Comparison of ENCODE assay signal across 9 cellular contexts in the genomic region with DNA sequence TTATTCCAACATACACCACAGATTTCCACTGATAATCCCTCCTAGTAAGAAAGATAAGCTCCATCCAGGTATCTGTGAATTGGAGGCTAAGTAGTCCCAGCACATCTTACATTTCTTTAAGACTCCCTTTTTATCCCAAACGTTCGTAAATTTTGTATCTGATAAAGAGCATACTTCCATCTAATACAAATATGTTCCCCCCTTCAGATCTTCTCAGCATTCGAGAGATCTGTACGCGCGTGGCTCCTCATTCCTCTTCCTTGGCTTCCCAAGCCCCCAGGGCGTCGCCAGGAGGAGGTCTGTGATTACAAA. TPM values are rescaled to one million over a fixed set of nuclear protein-coding genes. Genes with fewer than 3 reads are reported as not detected.
DNase-seq lines count a peak whose midpoint lies in the region; ATAC-seq and TF ChIP-seq lines count a peak whose summit lies in the region.
"Had no signal": no experiment of that assay in that cellular context is flagged by ENCODE, and none has a peak within 500 bp of the region (broad histone marks: within the 10 kb centered on the region; RNA-seq: fewer than 3 reads in every experiment).

No MANE protein-coding gene starts in this region.

- TF ChIP-seq CTCF in heart left ventricle (IDR thresholded peaks at IDR 0.05): no peak
- TF ChIP-seq CTCF in activated CD8-positive, alpha-beta T cell treated with anti-CD3 and anti-CD28 coated beads for 36 hours (IDR thresholded peaks at IDR 0.05): no peak
- no peak for TF ChIP-seq CTCF in tibial artery (IDR thresholded peaks at IDR 0.05)

- no peak for ATAC-seq in heart left ventricle
- ATAC-seq in activated CD8-positive, alpha-beta T cell treated with anti-CD3 and anti-CD28 coated beads for 36 hours: no peak
- ATAC-seq in GM21423 (IDR thresholded peaks at IDR 0.05; ENCODE audit: unreplicated experiment): no peak

- TF ChIP-seq POLR2A in heart left ventricle (IDR thresholded peaks at IDR 0.05): no peak

- H3K27ac Mint-ChIP-seq in activated CD8-positive, alpha-beta T cell treated with anti-CD3 and anti-CD28 coated beads for 36 hours: no peak overlapping the region

- intact Hi-C loops in heart left ventricle (cut with DNase I) (no loop called here), cardiac septum (cut with DNase I) (no loop called here), tibial artery (cut with DNase I; ENCODE audit: low total_unique reads) (loop anchor here (5.0 kb wide), 1 partner anchor 118 kb away; no protein-coding TSS in a partner anchor)
- intact Hi-C loops in activated CD8-positive, alpha-beta T cell treated with anti-CD3 and anti-CD28 coated beads for 36 hours (cut with micrococcal nuclease): no loop called here

- POLR2A ChIA-PET in activated CD8-positive, alpha-beta T cell treated with anti-CD3 and anti-CD28 coated beads for 36 hours (lab: Charles Lee): no interaction called here

- H3K27me3 ChIP-seq in heart left ventricle (peaks cover 61 to 100% (median 100%) of the 10 kb centered on the region in 9 donors), tibial artery (peaks cover 4 to 98% of the 10 kb centered on the region in 2 donors)

- H3K4me1 ChIP-seq in heart left ventricle (peaks cover 0 to 26% (median 13%) of the 10 kb centered on the region in 12 donors), tibial artery (peaks cover 0 to 18% (median 13%) of the 10 kb centered on the region in 4 donors)

- 3 to 5% (median 4%) methylated on average over 8 of the region's 8 CpGs for WGBS in heart left ventricle, 4 donors

- H3K4me3 Mint-ChIP-seq in activated CD8-positive, alpha-beta T cell treated with anti-CD3 and anti-CD28 coated beads for 36 hours: peak overlapping the region; percentile 78

- H3K27me3 Mint-ChIP-seq in activated CD8-positive, alpha-beta T cell treated with anti-CD3 and anti-CD28 coated beads for 36 hours: peaks cover 78% of the 10 kb centered on the region

- H3K9me3 Mint-ChIP-seq in activated CD8-positive, alpha-beta T cell treated with anti-CD3 and anti-CD28 coated beads for 36 hours: peaks cover 8% of the 10 kb centered on the region

- peak overlapping the region in 10 of 12 donors; percentile 21 to 53 (median 47) for H3K4me3 ChIP-seq in heart left ventricle
- H3K4me3 ChIP-seq in iPS-18c (ENCODE audit: insufficient read depth, low read depth, low read length): peak overlapping the region; percentile 52
- H3K4me3 ChIP-seq in tibial artery: peak overlapping the region; percentile 35 to 49

- peaks cover 4% of the 10 kb centered on the region for H3K36me3 Mint-ChIP-seq in activated CD8-positive, alpha-beta T cell treated with anti-CD3 and anti-CD28 coated beads for 36 hours (ENCODE audit: low read depth)

- H3K4me1 Mint-ChIP-seq in activated CD8-positive, alpha-beta T cell treated with anti-CD3 and anti-CD28 coated beads for 36 hours (ENCODE audit: low read depth): peaks cover 15% of the 10 kb centered on the region

- H3K36me3 ChIP-seq in heart left ventricle: no peaks in the 10 kb centered on the region
- H3K36me3 ChIP-seq in tibial artery: no peaks in the 10 kb centered on the region
- H3K36me3 ChIP-seq: thyroid gland had no signal

- H3K27ac ChIP-seq in heart left ventricle (no peak overlapping the region), tibial artery (no peak overlapping the region)
- H3K27ac ChIP-seq: thyroid gland had no signal

- no peak for DNase-seq in heart left ventricle
- no peak for DNase-seq in cardiac septum (ENCODE audit: low spot score)
- DNase-seq in activated CD8-positive, alpha-beta T cell treated with anti-CD3 and anti-CD28 coated beads for 36 hours: no peak
- no peak for DNase-seq in tibial artery
- DNase-seq in NCI-H2227 treated with DMSO at 0.1 percent for 48 hours (lab: John Stamatoyannopoulos, UW): no peak
- DNase-seq in amygdala (lab: John Stamatoyannopoulos, UW): no peak

- CTCF ChIA-PET in activated CD8-positive, alpha-beta T cell treated with anti-CD3 and anti-CD28 coated beads for 36 hours (lab: Charles Lee): interaction anchor here (1.2 to 4.4 kb wide), 2 partner anchors 35 to 63 kb away, joined by 3 to 37 read pairs; a partner anchor contains a TSS

- no peaks in the 10 kb centered on the region for H3K9me3 ChIP-seq in heart left ventricle
- no peaks in the 10 kb centered on the region for H3K9me3 ChIP-seq in iPS-18c (ENCODE audit: control insufficient read depth, insufficient read depth, low read length)
- no peaks in the 10 kb centered on the region for H3K9me3 ChIP-seq in tibial artery
- H3K9me3 ChIP-seq: thyroid gland had no signal

RNA-seq across cellular contexts. Expression of a gene that starts 20.0 kb away (rescaled TPM):
- 1 to 10 TPM in 3 of 9 donors, under 1 TPM in 4, not detected in 2; 0.40 to 1.7 (median 0.85) TPM for total RNA-seq in heart left ventricle
- polyA plus RNA-seq in heart left ventricle: not detected
- total RNA-seq in cardiac septum: 1.2 TPM
- total RNA-seq in activated CD8-positive, alpha-beta T cell treated with anti-CD3 and anti-CD28 coated beads for 36 hours: 1 to 10 TPM; 2.1 to 2.5 TPM

RNA-seq across cellular contexts. Expression of a gene that starts 20.4 kb away (rescaled TPM):
- under 1 TPM in 5 of 9 donors, not detected in 4; 0.38 to 0.80 (median 0.54) TPM for total RNA-seq in heart left ventricle
- polyA plus RNA-seq in heart left ventricle: not detected
- total RNA-seq in cardiac septum: not detected
- under 1 TPM; 0.41 to 0.81 TPM for total RNA-seq in activated CD8-positive, alpha-beta T cell treated with anti-CD3 and anti-CD28 coated beads for 36 hours

RNA-seq across cellular contexts. Expression of a gene that starts 34.9 kb away (rescaled TPM):
- total RNA-seq in heart left ventricle: 1 to 10 TPM; 1.1 to 4.8 (median 1.9) TPM
- 1 to 10 TPM in 1 of 2 donors, under 1 TPM in 1; 0.88 to 1.1 TPM for polyA plus RNA-seq in heart left ventricle
- 3.6 TPM for total RNA-seq in cardiac septum
- not detected for total RNA-seq in activated CD8-positive, alpha-beta T cell treated with anti-CD3 and anti-CD28 coated beads for 36 hours
